In the genomic region with DNA sequence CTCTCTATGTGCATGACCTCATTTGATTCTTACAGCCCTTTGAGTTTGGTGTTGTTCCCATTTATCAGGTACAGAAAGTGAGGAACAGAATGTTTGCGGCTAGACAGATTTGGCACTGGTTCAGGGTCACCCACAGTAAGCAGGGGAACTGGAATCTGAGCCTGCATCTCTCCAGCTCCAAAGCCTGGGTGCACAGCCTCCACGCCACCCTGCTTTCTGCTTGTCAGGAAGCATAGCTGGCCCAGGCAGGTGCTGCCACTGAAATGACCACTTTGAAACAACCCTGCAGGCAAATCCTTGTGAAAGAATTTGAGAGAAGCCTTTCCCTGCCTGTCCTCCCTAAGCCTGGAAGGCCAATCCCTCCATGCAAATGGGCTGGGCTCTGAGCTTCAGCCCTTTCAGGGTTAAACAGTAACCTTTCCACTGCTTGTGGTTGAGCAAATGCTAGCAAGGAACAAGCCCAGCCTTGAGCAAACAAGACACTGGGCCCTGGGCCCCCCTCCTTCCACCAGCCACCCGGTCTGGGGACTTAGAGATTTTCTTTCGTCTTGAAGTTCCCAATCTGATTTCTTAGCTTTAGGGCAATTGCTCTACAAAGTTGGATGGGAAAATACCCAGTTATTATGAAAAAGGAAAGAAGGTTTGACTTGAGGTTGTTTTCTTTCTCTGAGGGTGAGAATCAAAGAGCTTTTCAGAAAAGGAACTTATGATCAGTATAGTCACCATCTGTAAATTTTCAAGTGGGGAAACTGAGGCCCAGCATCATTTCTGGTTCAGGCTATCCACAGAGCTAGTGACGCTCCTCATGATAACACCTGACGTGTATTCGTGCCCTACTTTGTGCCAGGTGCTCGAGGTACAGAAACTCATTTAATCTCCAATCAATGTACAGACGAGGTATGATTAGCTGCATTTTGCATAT, we compare ENCODE assay signal across 10 cellular contexts. TPM values are rescaled to one million over a fixed set of nuclear protein-coding genes. Genes with fewer than 3 reads are reported as not detected.
DNase-seq lines count a peak whose midpoint lies in the region; TF ChIP-seq lines count a peak whose summit lies in the region.
"Had no signal": no experiment of that assay in that cellular context is flagged by ENCODE, and none has a peak within 500 bp of the region (broad histone marks: within the 10 kb centered on the region; RNA-seq: fewer than 3 reads in every experiment).

No MANE protein-coding gene starts in this region.

- no peaks in the 10 kb centered on the region for H3K36me3 ChIP-seq in Loucy (ENCODE audit: insufficient read depth, low read length)

- H3K4me2 ChIP-seq in Loucy (ENCODE audit: low read depth, low read length, poor library complexity, severe bottlenecking): no peak overlapping the region

- H3K27ac Mint-ChIP-seq in type B pancreatic cell (peak overlapping the region; percentile 85), immature natural killer cell (no peak overlapping the region)
- H3K27ac Mint-ChIP-seq: activated naive CD8-positive, alpha-beta T cell had no signal

- H3K27me3 Mint-ChIP-seq in type B pancreatic cell (no peaks in the 10 kb centered on the region), immature natural killer cell (ENCODE audit: low read depth in 3 of 3) (peaks cover 12 to 25% (median 17%) of the 10 kb centered on the region in 3 donors)

- peak in 2 of 3 experiments; percentile 4 to 65 for DNase-seq in NCI-H1417 (lab: John Stamatoyannopoulos, UW)
- DNase-seq in NCI-H1417 treated with DMSO at 0.1 percent for 48 hours (lab: John Stamatoyannopoulos, UW): no peak
- peak; percentile 92 for DNase-seq in glomerular visceral epithelial cell (ENCODE audit: extremely low spot score)
- no peak for DNase-seq in type B pancreatic cell (ENCODE audit: extremely low spot score, unreplicated experiment)
- no peak for DNase-seq in SK-N-DZ (ENCODE audit: low spot score)
- DNase-seq in NCI-H2227 (lab: John Stamatoyannopoulos, UW; ENCODE audit: unreplicated experiment): no peak
- DNase-seq in immature natural killer cell: no peak
- DNase-seq: NCI-H82 had no signal

- TF ChIP-seq CTCF in Loucy (conservative IDR thresholded peaks at IDR 0.05; ENCODE audit: low read length): no peak
- TF ChIP-seq CTCF in type B pancreatic cell (conservative IDR thresholded peaks at IDR 0.05): no peak

- H4K20me1 ChIP-seq in Loucy (ENCODE audit: insufficient read depth, low read length, poor library complexity, severe bottlenecking): no peaks in the 10 kb centered on the region

- peak overlapping the region; percentile 3 for H3K9ac ChIP-seq in Loucy (ENCODE audit: low read depth, low read length, poor library complexity, severe bottlenecking)

- H3K27me3 ChIP-seq in Loucy (ENCODE audit: insufficient read depth, low read length, poor library complexity, severe bottlenecking): no peaks in the 10 kb centered on the region

- H3K9me3 ChIP-seq in Loucy (ENCODE audit: insufficient read depth, low read depth, low read length): no peaks in the 10 kb centered on the region

- no peaks in the 10 kb centered on the region for H3K79me2 ChIP-seq in Loucy (ENCODE audit: insufficient read depth, low read length)

- H3K4me3 ChIP-seq in Loucy (ENCODE audit: low read length, poor library complexity, severe bottlenecking): no peak overlapping the region

- H3K36me3 Mint-ChIP-seq in type B pancreatic cell: no peaks in the 10 kb centered on the region
- H3K36me3 Mint-ChIP-seq in immature natural killer cell: no peaks in the 10 kb centered on the region
- H3K36me3 Mint-ChIP-seq: activated naive CD8-positive, alpha-beta T cell had no signal

- H3K4me1 ChIP-seq in Loucy (ENCODE audit: insufficient read depth, low read length, poor library complexity, severe bottlenecking): peaks cover 15% of the 10 kb centered on the region

- peaks cover 22% of the 10 kb centered on the region for H3K4me1 Mint-ChIP-seq in type B pancreatic cell (ENCODE audit: unreplicated experiment)
- H3K4me1 Mint-ChIP-seq in immature natural killer cell: no peaks in the 10 kb centered on the region

- no peaks in the 10 kb centered on the region for H3F3A ChIP-seq in Loucy (ENCODE audit: low read depth)

- H3K9me2 ChIP-seq in Loucy (replicated peaks; ENCODE audit: low read depth, low read length): no peaks in the 10 kb centered on the region

- 0 out of 2 replicates have a peak overlapping the region, but pooled peaks have one; percentile 45 for H2AFZ ChIP-seq in Loucy (ENCODE audit: low read length)

- no peaks in the 10 kb centered on the region for H3K9me3 Mint-ChIP-seq in type B pancreatic cell
- peaks cover 0 to 2% (median 0%) of the 10 kb centered on the region in 6 donors for H3K9me3 Mint-ChIP-seq in immature natural killer cell

- H3K4me3 Mint-ChIP-seq in type B pancreatic cell (peak overlapping the region; percentile 51), immature natural killer cell (no peak overlapping the region)
- H3K4me3 Mint-ChIP-seq: activated naive CD8-positive, alpha-beta T cell had no signal

RNA-seq across cellular contexts. Expression of a gene that starts 19.4 kb away (rescaled TPM):
- 31.5 and 44.8 TPM in 2 replicates for total RNA-seq in type B pancreatic cell (ENCODE audit: low replicate concordance)
- not detected in 2 replicates for polyA plus RNA-seq in SK-N-DZ (2014; cell fraction: cytosol; rRNA removed)
- polyA plus RNA-seq in SK-N-DZ (2014; cell fraction: nucleus; rRNA removed): not detected in 2 replicates
- not detected for polyA plus RNA-seq in immature natural killer cell

Comparison
In these comparisons a context has a peak if more than half of its experiments do, and no peak if none do; other contexts are left out.
1. DNase-seq: peak in NCI-H1417 (2 of 3) and glomerular visceral epithelial cell (single experiment); none in NCI-H1417 treated with DMSO at 0.1 percent for 48 hours (single experiment), type B pancreatic cell (single experiment), SK-N-DZ (single experiment), NCI-H2227 (single experiment) and immature natural killer cell (0 of 3).